9 cellular contexts compared by ENCODE assay signal in the genomic region with DNA sequence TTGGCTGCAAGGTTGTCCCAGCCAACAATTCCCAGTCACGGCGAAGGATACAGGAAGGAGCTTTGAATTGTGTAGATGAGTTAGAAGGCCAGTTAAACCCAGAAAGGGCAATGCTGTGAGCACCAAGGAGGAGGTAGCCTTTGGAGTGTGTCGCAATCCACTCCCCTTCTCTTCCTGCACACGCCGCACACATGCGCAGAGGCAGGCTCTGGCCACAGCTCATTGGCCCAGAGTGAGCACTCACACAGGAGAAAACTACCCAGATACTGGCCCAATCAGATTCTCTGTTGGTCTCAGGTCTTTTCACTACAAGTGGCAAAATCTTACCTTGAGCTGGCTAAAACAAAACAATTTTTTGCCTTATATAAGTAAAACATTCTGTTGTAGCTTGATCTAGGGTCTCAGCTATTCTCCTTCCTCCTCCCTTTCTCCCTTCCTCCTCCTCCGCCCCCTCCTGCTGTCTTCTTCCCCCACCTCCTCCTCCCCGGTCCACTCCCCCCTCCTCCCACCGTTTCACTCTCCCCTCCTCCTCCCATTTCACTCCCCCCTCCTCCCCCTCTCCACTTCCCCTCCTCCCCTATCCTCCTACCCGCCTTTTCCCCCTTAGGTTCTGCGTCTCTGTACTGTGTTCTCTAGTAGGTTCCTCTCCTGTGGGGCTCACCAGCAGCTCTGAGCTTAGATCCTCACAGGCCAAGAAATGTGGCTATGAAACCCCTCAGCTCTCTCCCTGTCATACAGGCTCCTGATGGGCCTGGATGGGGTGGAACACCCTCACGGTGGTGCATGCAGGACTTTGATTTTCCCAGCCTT.
DNase-seq lines count a peak whose midpoint lies in the region; ATAC-seq, FAIRE-seq and TF ChIP-seq lines count a peak whose summit lies in the region.
"Had no signal": no experiment of that assay in that cellular context is flagged by ENCODE, and none has a peak within 500 bp of the region (broad histone marks: within the 10 kb centered on the region; RNA-seq: fewer than 3 reads in every experiment).

No MANE protein-coding gene starts in this region.

- FAIRE-seq in frontal cortex (lab: Jason Lieb, UNC), result no peak

- peaks cover 2% of the 10 kb centered on the region for H3K36me3 Mint-ChIP-seq in activated T-cell treated with anti-CD3 and anti-CD28 coated beads, Interleukin-2, amount 50 U/mL, for 4 hours (ENCODE audit: insufficient read depth)
- peaks cover 0 to 10% (median 3%) of the 10 kb centered on the region in 3 donors for H3K36me3 Mint-ChIP-seq in naive thymus-derived CD8-positive, alpha-beta T cell

- ATAC-seq in HG03159 (IDR thresholded peaks at IDR 0.05; ENCODE audit: unreplicated experiment) (peak; percentile 57), HG02970 (IDR thresholded peaks at IDR 0.05; ENCODE audit: low FRiP score, unreplicated experiment) (no peak)
- ATAC-seq in activated T-cell treated with anti-CD3 and anti-CD28 coated beads, Interleukin-2, amount 50 U/mL, for 4 hours, result peak; percentile 69 to 76
- peak; percentile 91 to 95 for ATAC-seq in naive thymus-derived CD8-positive, alpha-beta T cell

- H3K9me3 Mint-ChIP-seq in activated T-cell treated with anti-CD3 and anti-CD28 coated beads, Interleukin-2, amount 50 U/mL, for 4 hours, result no peaks in the 10 kb centered on the region
- H3K9me3 Mint-ChIP-seq in naive thymus-derived CD8-positive, alpha-beta T cell, result peaks cover 0 to 3% (median 0%) of the 10 kb centered on the region in 9 donors

- peaks cover 20% of the 10 kb centered on the region for H3K4me1 Mint-ChIP-seq in activated T-cell treated with anti-CD3 and anti-CD28 coated beads, Interleukin-2, amount 50 U/mL, for 4 hours (ENCODE audit: low read depth)
- H3K4me1 Mint-ChIP-seq in naive thymus-derived CD8-positive, alpha-beta T cell, result peaks cover 22 to 38% (median 30%) of the 10 kb centered on the region in 4 donors

- CTCF ChIA-PET in GM10248 (lab: Yijun Ruan, JAX), result interaction anchor here (0.8 to 1.3 kb wide), 7 partner anchors 8 to 358 kb away, joined by 3 to 4 read pairs (median 3); no protein-coding TSS in a partner anchor

- H3K27ac Mint-ChIP-seq in naive thymus-derived CD8-positive, alpha-beta T cell, result peak overlapping the region; percentile 68 to 93 (median 90)

- TF ChIP-seq CTCF in GM10248 (IDR thresholded peaks at IDR 0.05; ENCODE audit: control extremely low read depth, extremely low read depth, low read depth, missing control alignments), result no peak

- DNase-seq in GM10248 (ENCODE audit: extremely low spot score) (peak; percentile 34), frontal cortex (ENCODE audit: low spot score in 2 of 2) (no peak), NCI-H1092 (lab: John Stamatoyannopoulos, UW) (no peak), NCI-H524 treated with DMSO at 0.1 percent for 48 hours (lab: John Stamatoyannopoulos, UW) (no peak)
- no peak for DNase-seq in activated T-cell treated with anti-CD3 and anti-CD28 coated beads, Interleukin-2, amount 50 U/mL, for 4 hours
- DNase-seq in naive thymus-derived CD8-positive, alpha-beta T cell, result peak in 9 of 10 donors; percentile 15 to 71 (median 37)
- DNase-seq: NCI-H1092 treated with DMSO at 0.1 percent for 48 hours had no signal

- H3K27me3 Mint-ChIP-seq in activated T-cell treated with anti-CD3 and anti-CD28 coated beads, Interleukin-2, amount 50 U/mL, for 4 hours (ENCODE audit: low read depth), result no peaks in the 10 kb centered on the region
- no peaks in the 10 kb centered on the region for H3K27me3 Mint-ChIP-seq in naive thymus-derived CD8-positive, alpha-beta T cell

- POLR2A ChIA-PET in GM10248 (lab: Yijun Ruan, JAX), result interaction anchor here (1.1 to 1.2 kb wide), 3 partner anchors 78 to 89 kb away, joined by 3 to 5 read pairs (median 4); no protein-coding TSS in a partner anchor
- POLR2A ChIA-PET in naive thymus-derived CD8-positive, alpha-beta T cell (lab: Charles Lee), result interaction anchor here (0.6 kb wide), 2 partner anchors 82 to 1743 kb away, joined by 3 read pairs; no protein-coding TSS in a partner anchor

- H3K4me3 Mint-ChIP-seq in activated T-cell treated with anti-CD3 and anti-CD28 coated beads, Interleukin-2, amount 50 U/mL, for 4 hours, result no peak overlapping the region
- H3K4me3 Mint-ChIP-seq in naive thymus-derived CD8-positive, alpha-beta T cell, result peak overlapping the region; percentile 68 to 84 (median 70)

Comparison
In these comparisons a context has a peak if more than half of its experiments do, and no peak if none do; other contexts are left out.
1. DNase-seq: peak in GM10248 (single experiment) and naive thymus-derived CD8-positive, alpha-beta T cell (9 of 10); none in activated T-cell treated with anti-CD3 and anti-CD28 coated beads, Interleukin-2, amount 50 U/mL, for 4 hours (single experiment), frontal cortex (0 of 2), NCI-H1092 (single experiment) and NCI-H524 treated with DMSO at 0.1 percent for 48 hours (single experiment).